Comparison of ENCODE assay signal across 15 cellular contexts in genomic region chr17:76122411-76123126, GRCh38. TPM values are rescaled to one million over a fixed set of nuclear protein-coding genes. Genes with fewer than 3 reads are reported as not detected.
DNase-seq lines count a peak whose midpoint lies in the region; ATAC-seq and TF ChIP-seq lines count a peak whose summit lies in the region.
"Had no signal": no experiment of that assay in that cellular context is flagged by ENCODE, and none has a peak within 500 bp of the region (broad histone marks: within the 10 kb centered on the region; RNA-seq: fewer than 3 reads in every experiment).

No MANE protein-coding gene starts in this region.

- peak overlapping the region; percentile 83 for H3K27ac Mint-ChIP-seq in activated CD4-positive, alpha-beta T cell treated with anti-CD3 and anti-CD28 coated beads, Interleukin-2, amount 10 ng/mL, durations not matched to agents 7 days and 5 days
- H3K27ac Mint-ChIP-seq in endothelial cell (ENCODE audit: unreplicated experiment), result no peak overlapping the region
- peak overlapping the region; percentile 80 for H3K27ac Mint-ChIP-seq in stimulated activated memory B cell treated with anti-CD40 and anti-IgM and Interleukin-4, amounts not matched to agents 10 μg/mL and 1 μg/mL and 100 μg/mL, for 72 hours
- H3K27ac Mint-ChIP-seq: HFFc6 had no signal

- no peaks in the 10 kb centered on the region for H3K27me3 Mint-ChIP-seq in activated CD4-positive, alpha-beta T cell treated with anti-CD3 and anti-CD28 coated beads, Interleukin-2, amount 10 ng/mL, durations not matched to agents 7 days and 5 days
- peaks cover 9% of the 10 kb centered on the region for H3K27me3 Mint-ChIP-seq in endothelial cell (ENCODE audit: unreplicated experiment)
- H3K27me3 Mint-ChIP-seq in stimulated activated memory B cell treated with anti-CD40 and anti-IgM and Interleukin-4, amounts not matched to agents 10 μg/mL and 1 μg/mL and 100 μg/mL, for 72 hours, result no peaks in the 10 kb centered on the region

- peak overlapping the region; percentile 10 for H3K4me3 Mint-ChIP-seq in activated CD4-positive, alpha-beta T cell treated with anti-CD3 and anti-CD28 coated beads, Interleukin-2, amount 10 ng/mL, durations not matched to agents 7 days and 5 days
- H3K4me3 Mint-ChIP-seq in endothelial cell (ENCODE audit: unreplicated experiment), result no peak overlapping the region
- H3K4me3 Mint-ChIP-seq in stimulated activated memory B cell treated with anti-CD40 and anti-IgM and Interleukin-4, amounts not matched to agents 10 μg/mL and 1 μg/mL and 100 μg/mL, for 72 hours, result peak overlapping the region; percentile 51
- H3K4me3 Mint-ChIP-seq: brain, HFFc6 had no signal

- no peaks in the 10 kb centered on the region for H3K9me3 Mint-ChIP-seq in activated CD4-positive, alpha-beta T cell treated with anti-CD3 and anti-CD28 coated beads, Interleukin-2, amount 10 ng/mL, durations not matched to agents 7 days and 5 days
- no peaks in the 10 kb centered on the region for H3K9me3 Mint-ChIP-seq in endothelial cell (ENCODE audit: unreplicated experiment)
- no peaks in the 10 kb centered on the region for H3K9me3 Mint-ChIP-seq in stimulated activated memory B cell treated with anti-CD40 and anti-IgM and Interleukin-4, amounts not matched to agents 10 μg/mL and 1 μg/mL and 100 μg/mL, for 72 hours
- H3K9me3 Mint-ChIP-seq: HFFc6 had no signal

- no peak for TF ChIP-seq POLR2A in erythroblast (IDR thresholded peaks at IDR 0.05; ENCODE audit: low read length)

- POLR2A ChIA-PET in activated CD4-positive, alpha-beta T cell treated with anti-CD3 and anti-CD28 coated beads, Interleukin-2, amount 10 ng/mL, durations not matched to agents 7 days and 5 days (lab: Charles Lee), result no interaction called here

- DNase-seq in activated CD4-positive, alpha-beta T cell treated with anti-CD3 and anti-CD28 coated beads, Interleukin-2, amount 10 ng/mL, durations not matched to agents 7 days and 5 days, result no peak
- no peak for DNase-seq in activated CD4-positive, alpha-beta T cell treated with anti-CD3 and anti-CD28 coated beads for 1 hour
- DNase-seq in HuH-7.5 (ENCODE audit: low spot score) (peak; percentile 6), endothelial cell (ENCODE audit: low spot score) (peak; percentile 4), left colon (no peak), erythroblast (lab: John Stamatoyannopoulos, UW) (no peak)
- DNase-seq: activated CD4-positive, alpha-beta T cell treated with anti-CD3 and anti-CD28 coated beads, Interleukin-2, amount 50 U/mL, for 1 hour; HFFc6; MG63; SHP77 had no signal

- ATAC-seq in stimulated activated memory B cell treated with anti-CD40 and anti-IgM and Interleukin-4, amounts not matched to agents 10 μg/mL and 1 μg/mL and 100 μg/mL, for 72 hours, result no peak
- no peak for ATAC-seq in HG02981 (IDR thresholded peaks at IDR 0.05; ENCODE audit: unreplicated experiment)
- ATAC-seq in left colon, result no peak

- H3K36me3 Mint-ChIP-seq in activated CD4-positive, alpha-beta T cell treated with anti-CD3 and anti-CD28 coated beads, Interleukin-2, amount 10 ng/mL, durations not matched to agents 7 days and 5 days (ENCODE audit: low read depth), result no peaks in the 10 kb centered on the region
- H3K36me3 Mint-ChIP-seq in endothelial cell (ENCODE audit: low read depth, unreplicated experiment), result no peaks in the 10 kb centered on the region
- H3K36me3 Mint-ChIP-seq in stimulated activated memory B cell treated with anti-CD40 and anti-IgM and Interleukin-4, amounts not matched to agents 10 μg/mL and 1 μg/mL and 100 μg/mL, for 72 hours, result no peaks in the 10 kb centered on the region
- H3K36me3 Mint-ChIP-seq: brain had no signal

- peaks cover 32% of the 10 kb centered on the region for H3K4me1 Mint-ChIP-seq in activated CD4-positive, alpha-beta T cell treated with anti-CD3 and anti-CD28 coated beads, Interleukin-2, amount 10 ng/mL, durations not matched to agents 7 days and 5 days
- peaks cover 22% of the 10 kb centered on the region for H3K4me1 Mint-ChIP-seq in endothelial cell (ENCODE audit: unreplicated experiment)
- H3K4me1 Mint-ChIP-seq in stimulated activated memory B cell treated with anti-CD40 and anti-IgM and Interleukin-4, amounts not matched to agents 10 μg/mL and 1 μg/mL and 100 μg/mL, for 72 hours, result peaks cover 43% of the 10 kb centered on the region

- no peak for TF ChIP-seq CTCF in endothelial cell (IDR thresholded peaks at IDR 0.05; ENCODE audit: unreplicated experiment)

- intact Hi-C loops in left colon (cut with DNase I, micrococcal nuclease), result loop anchor here in 1 of 2 donors (10.0 kb wide), 1 partner anchor 152 kb away; no protein-coding TSS in a partner anchor

- CTCF ChIA-PET in activated CD4-positive, alpha-beta T cell treated with anti-CD3 and anti-CD28 coated beads, Interleukin-2, amount 10 ng/mL, durations not matched to agents 7 days and 5 days (lab: Charles Lee), result interaction anchor here (0.6 to 11.6 kb wide), 10 partner anchors 10 to 173 kb away, joined by 3 to 160 read pairs (median 6); partner anchors contain the start of gene EXOC7

RNA-seq across cellular contexts. Expression of gene FOXJ1, which starts 18.5 kb away (rescaled TPM):
- total RNA-seq in activated CD4-positive, alpha-beta T cell treated with anti-CD3 and anti-CD28 coated beads, Interleukin-2, amount 10 ng/mL, durations not matched to agents 7 days and 5 days, result under 1 TPM; 0.20 to 0.48 TPM
- total RNA-seq in endothelial cell (ENCODE audit: unreplicated experiment) (2.1 TPM), left colon (1 to 10 TPM; 1.6 to 2.8 TPM)
- total RNA-seq: esophagus mucosa, HFFc6, NCI-H460 had no signal

RNA-seq across cellular contexts. Expression of gene EXOC7, which starts 19.0 kb away (rescaled TPM):
- 100 to 1,000 TPM; 140 to 147 TPM for total RNA-seq in activated CD4-positive, alpha-beta T cell treated with anti-CD3 and anti-CD28 coated beads, Interleukin-2, amount 10 ng/mL, durations not matched to agents 7 days and 5 days
- total RNA-seq in endothelial cell (ENCODE audit: unreplicated experiment), result 183 TPM
- 100 to 1,000 TPM; 100 to 102 TPM for total RNA-seq in left colon

RNA-seq across cellular contexts. Expression of gene ZACN, which starts 43.6 kb away (rescaled TPM):
- under 1 TPM in 1 of 2 experiments, not detected in 1; 0.27 TPM for total RNA-seq in activated CD4-positive, alpha-beta T cell treated with anti-CD3 and anti-CD28 coated beads, Interleukin-2, amount 10 ng/mL, durations not matched to agents 7 days and 5 days
- total RNA-seq in endothelial cell (ENCODE audit: unreplicated experiment) (not detected), left colon (under 1 TPM in 1 of 2 donors, not detected in 1; 0.22 TPM)
- total RNA-seq: esophagus mucosa had no signal

RNA-seq across cellular contexts. Expression of gene GALR2, which starts 48.0 kb away (rescaled TPM):
- under 1 TPM; 0.15 TPM for total RNA-seq in activated CD4-positive, alpha-beta T cell treated with anti-CD3 and anti-CD28 coated beads, Interleukin-2, amount 10 ng/mL, durations not matched to agents 7 days and 5 days
- total RNA-seq in endothelial cell (ENCODE audit: unreplicated experiment), result not detected
- not detected for total RNA-seq in left colon
- total RNA-seq: NCI-H460 had no signal

RNA-seq across cellular contexts. Expression of gene SRP68, which starts 50.3 kb away (rescaled TPM):
- total RNA-seq in activated CD4-positive, alpha-beta T cell treated with anti-CD3 and anti-CD28 coated beads, Interleukin-2, amount 10 ng/mL, durations not matched to agents 7 days and 5 days, result 10 to 100 TPM; 91.3 to 96.0 TPM
- total RNA-seq in endothelial cell (ENCODE audit: unreplicated experiment) (62.6 TPM), left colon (10 to 100 TPM; 49.9 to 56.5 TPM)

Comparison
In these comparisons a context has a peak if more than half of its experiments do, and no peak if none do; other contexts are left out.
1. DNase-seq: peak in HuH-7.5 (single experiment) and endothelial cell (single experiment); none in activated CD4-positive, alpha-beta T cell treated with anti-CD3 and anti-CD28 coated beads, Interleukin-2, amount 10 ng/mL, durations not matched to agents 7 days and 5 days (single experiment), activated CD4-positive, alpha-beta T cell treated with anti-CD3 and anti-CD28 coated beads for 1 hour (single experiment), left colon (0 of 2) and erythroblast (0 of 2).